In genomic region chr1:40339420-40340323, GRCh38 we compare ENCODE assay signal across 1 cellular context.
TF ChIP-seq lines count a peak whose summit lies in the region.

No MANE protein-coding gene starts in this region.

TF ChIP-seq in K562, 482 proteins besides CTCF, POLR2A, EP300 and RAD21 (continued from another document and continues in another):
- TF ChIP-seq, protein P1, sequence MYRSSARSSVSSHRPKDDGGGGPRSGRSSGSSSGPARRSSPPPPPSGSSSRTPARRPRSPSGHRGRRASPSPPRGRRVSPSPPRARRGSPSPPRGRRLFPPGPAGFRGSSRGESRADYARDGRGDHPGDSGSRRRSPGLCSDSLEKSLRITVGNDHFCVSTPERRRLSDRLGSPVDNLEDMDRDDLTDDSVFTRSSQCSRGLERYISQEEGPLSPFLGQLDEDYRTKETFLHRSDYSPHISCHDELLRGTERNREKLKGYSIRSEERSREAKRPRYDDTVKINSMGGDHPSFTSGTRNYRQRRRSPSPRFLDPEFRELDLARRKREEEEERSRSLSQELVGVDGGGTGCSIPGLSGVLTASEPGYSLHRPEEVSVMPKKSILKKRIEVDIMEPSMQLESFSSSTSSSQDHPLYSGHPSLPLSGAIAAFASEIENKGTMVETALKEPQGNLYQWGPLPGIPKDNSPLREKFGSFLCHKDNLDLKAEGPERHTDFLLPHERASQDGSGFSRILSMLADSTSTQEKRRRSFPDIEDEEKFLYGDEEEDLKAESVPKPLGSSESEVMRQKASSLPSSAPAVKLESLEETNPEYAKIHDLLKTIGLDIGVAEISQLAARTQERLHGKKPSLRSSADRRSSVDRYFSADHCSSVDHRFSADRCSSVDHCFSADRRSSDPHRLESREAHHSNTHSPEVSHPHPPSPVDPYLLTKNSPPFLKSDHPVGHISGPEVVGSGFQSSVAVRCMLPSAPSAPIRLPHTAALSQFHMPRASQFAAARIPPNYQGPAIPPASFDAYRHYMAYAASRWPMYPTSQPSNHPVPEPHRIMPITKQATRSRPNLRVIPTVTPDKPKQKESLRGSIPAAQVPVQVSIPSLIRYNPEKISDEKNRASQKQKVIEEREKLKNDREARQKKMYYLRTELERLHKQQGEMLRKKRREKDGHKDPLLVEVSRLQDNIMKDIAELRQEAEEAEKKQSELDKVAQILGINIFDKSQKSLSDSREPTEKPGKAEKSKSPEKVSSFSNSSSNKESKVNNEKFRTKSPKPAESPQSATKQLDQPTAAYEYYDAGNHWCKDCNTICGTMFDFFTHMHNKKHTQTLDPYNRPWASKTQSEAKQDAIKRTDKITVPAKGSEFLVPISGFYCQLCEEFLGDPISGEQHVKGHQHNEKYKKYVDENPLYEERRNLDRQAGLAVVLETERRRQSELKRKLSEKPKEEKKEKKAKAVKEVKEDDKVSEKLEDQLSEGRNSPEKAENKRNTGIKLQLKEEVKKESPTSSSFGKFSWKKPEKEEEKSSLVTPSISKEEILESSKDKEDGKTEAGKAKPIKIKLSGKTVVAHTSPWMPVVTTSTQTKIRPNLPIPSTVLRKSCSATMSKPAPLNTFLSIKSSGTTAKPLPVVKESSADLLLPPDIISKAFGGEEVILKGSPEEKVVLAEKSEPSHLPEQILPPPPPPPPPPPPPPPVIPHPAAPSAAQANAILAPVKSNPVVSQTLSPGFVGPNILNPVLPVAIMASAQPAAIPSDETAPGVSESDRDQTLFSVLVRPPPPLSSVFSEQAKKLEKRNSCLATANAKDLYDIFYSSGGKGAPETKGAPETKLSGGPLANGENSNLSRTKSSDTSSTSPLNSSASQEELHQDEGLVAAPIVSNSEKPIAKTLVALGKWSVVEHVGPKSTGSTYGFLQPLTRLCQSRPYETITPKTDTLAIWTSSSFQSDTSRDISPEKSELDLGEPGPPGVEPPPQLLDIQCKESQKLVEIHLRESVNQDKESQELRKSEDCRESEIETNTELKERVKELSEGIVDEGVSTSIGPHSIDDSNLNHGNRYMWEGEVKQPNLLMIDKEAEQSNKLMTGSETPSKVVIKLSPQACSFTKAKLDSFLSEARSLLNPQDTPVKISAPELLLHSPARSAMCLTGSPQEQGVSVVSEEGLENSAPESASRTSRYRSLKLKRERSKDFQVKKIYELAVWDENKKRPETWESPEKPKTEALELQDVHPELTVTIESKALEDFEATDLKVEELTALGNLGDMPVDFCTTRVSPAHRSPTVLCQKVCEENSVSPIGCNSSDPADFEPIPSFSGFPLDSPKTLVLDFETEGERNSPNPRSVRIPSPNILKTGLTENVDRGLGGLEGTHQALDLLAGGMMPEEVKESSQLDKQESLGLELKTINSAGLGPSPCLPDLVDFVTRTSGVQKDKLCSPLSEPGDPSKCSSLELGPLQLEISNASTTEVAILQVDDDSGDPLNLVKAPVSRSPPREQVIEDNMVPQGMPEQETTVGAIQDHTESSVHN (IDR thresholded peaks at IDR 0.05; ENCODE audit: borderline replicate concordance in 1 of 2, low read depth in 1 of 2) = 0 out of 4 replicates have a peak, but pooled peaks of 1 of the 2 experiments have one; percentile 32
- TF ChIP-seq ZNF644 (tag; IDR thresholded peaks at IDR 0.05; ENCODE audit: low read depth) (no peak), SIX5 (IDR thresholded peaks at IDR 0.05; ENCODE audit: borderline replicate concordance in 1 of 2, insufficient read depth in 1 of 2, low read depth in 1 of 2, low read length in 2 of 2) (no peak), ARHGAP35 (IDR thresholded peaks at IDR 0.05; ENCODE audit: partially characterized antibody) (no peak), NBN (IDR thresholded peaks at IDR 0.05; ENCODE audit: low read depth) (peak; percentile 77), FUS (optimal IDR thresholded peaks at IDR 0.05; ENCODE audit: low read depth, low read length) (no peak), ARID1B (IDR thresholded peaks at IDR 0.05) (peak; percentile 91), TCF15 (CRISPR knock-in tag; IDR thresholded peaks at IDR 0.05) (no peak), ZNF583 (CRISPR knock-in tag; IDR thresholded peaks at IDR 0.05) (no peak), LEF1 (IDR thresholded peaks at IDR 0.05) (peak; percentile 35; the same call in 1 of the 2 replicates), TRIM24 (IDR thresholded peaks at IDR 0.05) (peak; percentile 73 to 74), ZNF121 (CRISPR knock-in tag; conservative IDR thresholded peaks at IDR 0.05) (no peak), KLF13 (tag; IDR thresholded peaks at IDR 0.05; ENCODE audit: borderline replicate concordance, low read depth) (0 out of 2 replicates have a peak, but pooled peaks have one; percentile 5), MEIS2 (IDR thresholded peaks at IDR 0.05; ENCODE audit: partially characterized antibody) (peak; percentile 12), HDAC2 (IDR thresholded peaks at IDR 0.05) (peak; percentile 85), PURB (CRISPR knock-in tag; IDR thresholded peaks at IDR 0.05; ENCODE audit: low read depth) (no peak), HDAC6 (IDR thresholded peaks at IDR 0.05; ENCODE audit: low read depth, low read length) (no peak), KLF16 (IDR thresholded peaks at IDR 0.05) (peak; percentile 65; the same call in 1 of the 2 replicates), SOX6 (IDR thresholded peaks at IDR 0.05) (peak; percentile 41; the same call in 1 of the 2 replicates), RBM15 (IDR thresholded peaks at IDR 0.05; ENCODE audit: insufficient read depth, low read length) (no peak), ZNF561 (CRISPR knock-in tag; conservative IDR thresholded peaks at IDR 0.05) (no peak), SAP30 (IDR thresholded peaks at IDR 0.05; ENCODE audit: borderline replicate concordance, insufficient read depth, low read depth, low read length, poor library complexity, severe bottlenecking) (no peak), CAMTA2 (CRISPR knock-in tag; conservative IDR thresholded peaks at IDR 0.05) (no peak), COPS2 (conservative IDR thresholded peaks at IDR 0.05) (no peak), BRF1 (IDR thresholded peaks at IDR 0.05; ENCODE audit: borderline replicate concordance, extremely low read depth, insufficient read length) (no peak), MAFF (IDR thresholded peaks at IDR 0.05; ENCODE audit: low read length) (no peak), NCOA1 (IDR thresholded peaks at IDR 0.05; ENCODE audit: low read depth) (peak; percentile 42; the same call in 1 of the 2 replicates), ZNF274 (IDR thresholded peaks at IDR 0.05; ENCODE audit: borderline replicate concordance, low read depth, low read length) (no peak), STAT5A (IDR thresholded peaks at IDR 0.05; ENCODE audit: borderline replicate concordance, low read length) (peak; percentile 18; the same call in 1 of the 2 replicates), MBD2 (IDR thresholded peaks at IDR 0.05; ENCODE audit: borderline replicate concordance, low read depth) (no peak), E2F8 (IDR thresholded peaks at IDR 0.05; ENCODE audit: low read depth, partially characterized antibody) (peak; percentile 27), KAT2B (IDR thresholded peaks at IDR 0.05; ENCODE audit: low read depth, low read length) (no peak), THRA (IDR thresholded peaks at IDR 0.05) (no peak), ZBTB1 (CRISPR knock-in tag; IDR thresholded peaks at IDR 0.05; ENCODE audit: borderline replicate concordance, low read depth) (no peak), ZEB2 (IDR thresholded peaks at IDR 0.05) (peak; percentile 74), HNRNPK (IDR thresholded peaks at IDR 0.05; ENCODE audit: low read depth, low read length, poor library complexity, severe bottlenecking) (no peak), ETV1 (tag; conservative IDR thresholded peaks at IDR 0.05; ENCODE audit: low read depth) (no peak), ATF3 (IDR thresholded peaks at IDR 0.05) (peak; percentile 70; the same call in 1 of the 2 replicates), ATF3 (CRISPR knock-in tag; conservative IDR thresholded peaks at IDR 0.05) (no peak), ZMIZ1 (IDR thresholded peaks at IDR 0.05; ENCODE audit: low read depth in 2 of 2, low read length in 2 of 2) (0 out of 4 replicates have a peak, but pooled peaks of 1 of the 2 experiments have one; percentile 45), DDX20 (tag; IDR thresholded peaks at IDR 0.05; ENCODE audit: low read depth) (no peak), ZNF24 (IDR thresholded peaks at IDR 0.05) (no peak), ZNF75A (CRISPR knock-in tag; IDR thresholded peaks at IDR 0.05) (no peak), ATF4 (CRISPR knock-in tag; IDR thresholded peaks at IDR 0.05) (0 out of 2 replicates have a peak, but pooled peaks have one; percentile 14), LARP7 (IDR thresholded peaks at IDR 0.05) (peak; percentile 14; the same call in 1 of the 2 replicates)
- TF ChIP-seq, protein P2, sequence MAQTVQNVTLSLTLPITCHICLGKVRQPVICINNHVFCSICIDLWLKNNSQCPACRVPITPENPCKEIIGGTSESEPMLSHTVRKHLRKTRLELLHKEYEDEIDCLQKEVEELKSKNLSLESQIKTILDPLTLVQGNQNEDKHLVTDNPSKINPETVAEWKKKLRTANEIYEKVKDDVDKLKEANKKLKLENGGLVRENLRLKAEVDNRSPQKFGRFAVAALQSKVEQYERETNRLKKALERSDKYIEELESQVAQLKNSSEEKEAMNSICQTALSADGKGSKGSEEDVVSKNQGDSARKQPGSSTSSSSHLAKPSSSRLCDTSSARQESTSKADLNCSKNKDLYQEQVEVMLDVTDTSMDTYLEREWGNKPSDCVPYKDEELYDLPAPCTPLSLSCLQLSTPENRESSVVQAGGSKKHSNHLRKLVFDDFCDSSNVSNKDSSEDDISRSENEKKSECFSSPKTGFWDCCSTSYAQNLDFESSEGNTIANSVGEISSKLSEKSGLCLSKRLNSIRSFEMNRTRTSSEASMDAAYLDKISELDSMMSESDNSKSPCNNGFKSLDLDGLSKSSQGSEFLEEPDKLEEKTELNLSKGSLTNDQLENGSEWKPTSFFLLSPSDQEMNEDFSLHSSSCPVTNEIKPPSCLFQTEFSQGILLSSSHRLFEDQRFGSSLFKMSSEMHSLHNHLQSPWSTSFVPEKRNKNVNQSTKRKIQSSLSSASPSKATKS (CRISPR knock-in tag; IDR thresholded peaks at IDR 0.05) = no peak
